ENCODE assay signal across 18 cellular contexts in the genomic region with DNA sequence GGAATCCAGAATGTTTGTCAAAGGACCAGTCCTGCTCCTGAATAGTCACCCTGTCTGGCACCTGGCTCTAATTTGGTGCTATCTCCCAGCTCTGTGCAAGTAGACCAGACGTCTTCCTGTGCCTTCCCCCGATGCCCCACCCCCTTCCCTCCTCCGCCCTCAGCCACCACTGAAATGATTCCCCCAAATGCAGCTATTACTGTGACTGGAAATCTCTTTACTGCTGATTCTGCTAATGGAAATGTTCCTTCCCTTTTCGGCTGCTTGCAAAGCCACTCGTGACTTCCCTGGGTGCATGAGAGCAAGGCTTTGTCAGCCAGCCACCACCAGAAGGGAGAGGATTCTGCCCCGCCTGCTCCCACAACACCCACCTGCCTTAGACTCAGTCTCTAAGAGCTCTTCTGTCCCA. TPM values are rescaled to one million over a fixed set of nuclear protein-coding genes. Genes with fewer than 3 reads are reported as not detected.
A peak's percentile ranks its signal among the peaks of the same experiment; 100 is the strongest.
DNase-seq lines count a peak whose midpoint lies in the region; ATAC-seq and TF ChIP-seq lines count a peak whose summit lies in the region.
"Had no signal": no experiment of that assay in that cellular context is flagged by ENCODE, and none has a peak within 500 bp of the region (broad histone marks: within the 10 kb centered on the region; RNA-seq: fewer than 3 reads in every experiment).

No MANE protein-coding gene starts in this region.

- no peak overlapping the region for H3K27ac Mint-ChIP-seq in activated CD4-positive, alpha-beta memory T cell treated with anti-CD3 and anti-CD28 coated beads for 36 hours
- H3K27ac Mint-ChIP-seq: activated CD4-positive, alpha-beta T cell treated with anti-CD3 and anti-CD28 coated beads for 36 hours; naive thymus-derived CD4-positive, alpha-beta T cell; T-cell had no signal

- no peaks in the 10 kb centered on the region for H3K4me1 Mint-ChIP-seq in activated CD4-positive, alpha-beta memory T cell treated with anti-CD3 and anti-CD28 coated beads for 36 hours (ENCODE audit: low read depth)
- H3K4me1 Mint-ChIP-seq: activated CD4-positive, alpha-beta T cell treated with anti-CD3 and anti-CD28 coated beads for 36 hours; naive thymus-derived CD4-positive, alpha-beta T cell; T-cell had no signal

- no peaks in the 10 kb centered on the region for H3K9me3 ChIP-seq in Karpas-422 (ENCODE audit: low read length)
- H3K9me3 ChIP-seq: heart left ventricle had no signal

- no peaks in the 10 kb centered on the region for H4K20me1 ChIP-seq in Karpas-422 (ENCODE audit: insufficient read depth, low read depth, low read length)

- no peak overlapping the region for H3K9ac ChIP-seq in Karpas-422 (ENCODE audit: low read length)

- no peaks in the 10 kb centered on the region for H3K4me1 ChIP-seq in Karpas-422 (ENCODE audit: low read length)
- H3K4me1 ChIP-seq: heart left ventricle had no signal

- H3K4me2 ChIP-seq in Karpas-422 (ENCODE audit: low read depth, low read length, poor library complexity, severe bottlenecking): no peak overlapping the region

- H3K27me3 ChIP-seq in layer of hippocampus (ENCODE audit: control insufficient read depth, insufficient read depth, low read length): no peaks in the 10 kb centered on the region
- H3K27me3 ChIP-seq in Karpas-422 (ENCODE audit: low read length): no peaks in the 10 kb centered on the region

- no peaks in the 10 kb centered on the region for H3K36me3 ChIP-seq in Karpas-422 (ENCODE audit: insufficient read depth, low read length)
- H3K36me3 ChIP-seq: heart left ventricle had no signal

- CTCF ChIA-PET in activated CD4-positive, alpha-beta memory T cell treated with anti-CD3 and anti-CD28 coated beads for 36 hours (lab: Charles Lee): no interaction called here

- H3K9me3 Mint-ChIP-seq in activated CD4-positive, alpha-beta memory T cell treated with anti-CD3 and anti-CD28 coated beads for 36 hours: peaks cover 2% of the 10 kb centered on the region

- no peak overlapping the region for H2AFZ ChIP-seq in Karpas-422 (ENCODE audit: low read length)

- H3K36me3 Mint-ChIP-seq in activated CD4-positive, alpha-beta memory T cell treated with anti-CD3 and anti-CD28 coated beads for 36 hours: no peaks in the 10 kb centered on the region
- H3K36me3 Mint-ChIP-seq: naive thymus-derived CD4-positive, alpha-beta T cell; T-cell had no signal

- no peak overlapping the region for H3K4me3 ChIP-seq in Karpas-422 (ENCODE audit: low read length)
- H3K4me3 ChIP-seq: GM12878, heart left ventricle had no signal

- no peak overlapping the region for H3K4me3 Mint-ChIP-seq in activated CD4-positive, alpha-beta memory T cell treated with anti-CD3 and anti-CD28 coated beads for 36 hours
- H3K4me3 Mint-ChIP-seq: activated CD4-positive, alpha-beta T cell treated with anti-CD3 and anti-CD28 coated beads for 36 hours; naive thymus-derived CD4-positive, alpha-beta T cell; T-cell had no signal

- peak overlapping the region; percentile 54 for H3K27ac ChIP-seq in layer of hippocampus (ENCODE audit: low read depth, low read length)
- H3K27ac ChIP-seq in Karpas-422 (ENCODE audit: low read length): no peak overlapping the region
- H3K27ac ChIP-seq: epithelial cell of prostate, heart left ventricle had no signal

- DNase-seq in COR-L47 (lab: John Stamatoyannopoulos, UW) (peak; percentile 54), NCI-H2029 (lab: John Stamatoyannopoulos, UW) (peak; percentile 82), MV-4-11 (lab: John Stamatoyannopoulos, UW) (no peak), Karpas-422 (no peak)
- no peak for DNase-seq in activated CD4-positive, alpha-beta memory T cell treated with anti-CD3 and anti-CD28 coated beads for 36 hours
- DNase-seq: activated CD4-positive, alpha-beta T cell treated with anti-CD3 and anti-CD28 coated beads for 36 hours; activated T-cell treated with anti-CD3 and anti-CD28 coated beads, Interleukin-2, amount 50 U/mL, for 1 hour; AML-193; left colon; naive thymus-derived CD4-positive, alpha-beta T cell; stimulated activated CD4-positive, alpha-beta T cell treated with anti-CD3 and anti-CD28 coated beads, Interleukin-2, amount 100 ng/mL, for 48 hours; T-cell had no signal

- no peaks in the 10 kb centered on the region for H3K79me2 ChIP-seq in Karpas-422 (ENCODE audit: low read length)

- intact Hi-C loops in activated CD4-positive, alpha-beta memory T cell treated with anti-CD3 and anti-CD28 coated beads for 36 hours (cut with micrococcal nuclease): no loop called here

- ATAC-seq in SK-N-SH treated with all-trans-retinoic acid at 6 μM for 48 hours (peak; percentile 48; the same call in 1 of the 3 replicates), GM18909 (IDR thresholded peaks at IDR 0.05; ENCODE audit: poor library complexity, unreplicated experiment) (no peak)
- ATAC-seq: activated CD4-positive, alpha-beta T cell treated with anti-CD3 and anti-CD28 coated beads for 36 hours; GM12878; left colon; naive thymus-derived CD4-positive, alpha-beta T cell; T-cell had no signal

- H3K27me3 Mint-ChIP-seq in activated CD4-positive, alpha-beta memory T cell treated with anti-CD3 and anti-CD28 coated beads for 36 hours: peaks cover 7% of the 10 kb centered on the region

- POLR2A ChIA-PET in activated CD4-positive, alpha-beta memory T cell treated with anti-CD3 and anti-CD28 coated beads for 36 hours (lab: Charles Lee): no interaction called here

- H3K9me2 ChIP-seq in Karpas-422 (replicated peaks; ENCODE audit: insufficient read depth, low read length): no peaks in the 10 kb centered on the region

TF ChIP-seq in SK-N-SH treated with all-trans-retinoic acid at 6 μM for 48 hours, 23 proteins besides CTCF, POLR2A, EP300 and RAD21:
- TF ChIP-seq ZNF565 (CRISPR knock-in tag; conservative IDR thresholded peaks at IDR 0.05; ENCODE audit: low read depth) (no peak), SNAI2 (CRISPR knock-in tag; IDR thresholded peaks at IDR 0.05) (no peak)

RNA-seq across cellular contexts. Expression of a gene that starts 11.4 kb away (rescaled TPM):
- 1 to 10 TPM; 3.3 to 3.4 TPM for total RNA-seq in activated CD4-positive, alpha-beta memory T cell treated with anti-CD3 and anti-CD28 coated beads for 36 hours
- total RNA-seq in Karpas-422 (2014; rRNA removed; shearing (Covaris generic); ENCODE audit: low replicate concordance): 5.3 TPM in 2 replicates

Comparison
In these comparisons a context has a peak if more than half of its experiments do, and no peak if none do; other contexts are left out.
1. DNase-seq: peak in COR-L47 (single experiment) and NCI-H2029 (single experiment); none in activated CD4-positive, alpha-beta memory T cell treated with anti-CD3 and anti-CD28 coated beads for 36 hours (single experiment), MV-4-11 (single experiment) and Karpas-422 (single experiment).